In genomic region chr7:22452142-22452763, GRCh38 we compare ENCODE assay signal across 8 cellular contexts. TPM values are rescaled to one million over a fixed set of nuclear protein-coding genes. Genes with fewer than 3 reads are reported as not detected.
DNase-seq lines count a peak whose midpoint lies in the region; ATAC-seq and TF ChIP-seq lines count a peak whose summit lies in the region.

No MANE protein-coding gene starts in this region.

- in situ Hi-C loops in GM13977 (cut with MboI; ENCODE audit: low pct_unique_long_range_greater_than_20kb, low sequenced_read_pairs, unreplicated experiment) = no loop called here

- ATAC-seq in GM19397 (IDR thresholded peaks at IDR 0.05; ENCODE audit: unreplicated experiment) (no peak), GM19351 (IDR thresholded peaks at IDR 0.05; ENCODE audit: unreplicated experiment) (no peak)

- H3K27me3 ChIP-seq in liver (ENCODE audit: control insufficient read depth in 4 of 4, insufficient read depth in 4 of 4, low read length in 3 of 4) = peaks cover 0 to 2% (median 0%) of the 10 kb centered on the region in 4 donors

- TF ChIP-seq CTCF in GM13977 (IDR thresholded peaks at IDR 0.05; ENCODE audit: extremely low read depth, insufficient read depth, missing control alignments) = peak; percentile 72
- peak; percentile 60 for TF ChIP-seq CTCF in coronary artery (IDR thresholded peaks at IDR 0.05)
- peak; percentile 62 for TF ChIP-seq CTCF in liver (IDR thresholded peaks at IDR 0.05; ENCODE audit: low read depth, low read length, missing input control)

- no peaks in the 10 kb centered on the region for H3K9me3 ChIP-seq in liver (ENCODE audit: control insufficient read depth in 4 of 4, low read length in 3 of 4)

- H3K4me3 ChIP-seq in coronary artery (peak overlapping the region; percentile 56), liver (ENCODE audit: low read depth in 1 of 3, low read length in 3 of 3) (peak overlapping the region in 2 of 3 donors; percentile 21 to 54)

- H3K36me3 ChIP-seq in liver (ENCODE audit: control insufficient read depth in 4 of 4, insufficient read depth in 3 of 4, low read depth in 1 of 4, low read length in 3 of 4) = no peaks in the 10 kb centered on the region

- 19% methylated on average over 16 of the region's 16 CpGs for WGBS in liver

- TF ChIP-seq RAD21 in liver (IDR thresholded peaks at IDR 0.05) = peak; percentile 85 to 87

- H3K9ac ChIP-seq in liver (ENCODE audit: low read depth in 1 of 2, low read length in 2 of 2) = peak overlapping the region in 1 of 2 donors; percentile 28

- H3K4me1 ChIP-seq in liver (ENCODE audit: control insufficient read depth in 4 of 4, insufficient read depth in 4 of 4, low read length in 3 of 4) = peaks cover 0 to 6% (median 1%) of the 10 kb centered on the region in 4 donors

- H3K27ac ChIP-seq in coronary artery (no peak overlapping the region), liver (ENCODE audit: low read depth in 1 of 2, low read length in 2 of 2) (no peak overlapping the region)

- peak; percentile 54 for DNase-seq in GM13977 (ENCODE audit: low spot score)
- peak; percentile 66 for DNase-seq in OCI-M1 (lab: John Stamatoyannopoulos, UW)
- no peak for DNase-seq in coronary artery (ENCODE audit: low spot score)
- DNase-seq in stimulated activated CD8-positive, alpha-beta memory T cell treated with anti-CD3 and anti-CD28 coated beads, Interleukin-4, amount 100 ng/mL, for 24 hours (ENCODE audit: low read depth) = peak; percentile 7
- no peak for DNase-seq in T-helper 9 cell

TF ChIP-seq in liver, 16 proteins besides CTCF, POLR2A, EP300 and RAD21:
- TF ChIP-seq JUND (IDR thresholded peaks at IDR 0.05) = no peak
- no peak for TF ChIP-seq GABPA (IDR thresholded peaks at IDR 0.05 in 1 of 2, conservative IDR thresholded peaks at IDR 0.05 in 1 of 2)
- TF ChIP-seq, protein P1, sequence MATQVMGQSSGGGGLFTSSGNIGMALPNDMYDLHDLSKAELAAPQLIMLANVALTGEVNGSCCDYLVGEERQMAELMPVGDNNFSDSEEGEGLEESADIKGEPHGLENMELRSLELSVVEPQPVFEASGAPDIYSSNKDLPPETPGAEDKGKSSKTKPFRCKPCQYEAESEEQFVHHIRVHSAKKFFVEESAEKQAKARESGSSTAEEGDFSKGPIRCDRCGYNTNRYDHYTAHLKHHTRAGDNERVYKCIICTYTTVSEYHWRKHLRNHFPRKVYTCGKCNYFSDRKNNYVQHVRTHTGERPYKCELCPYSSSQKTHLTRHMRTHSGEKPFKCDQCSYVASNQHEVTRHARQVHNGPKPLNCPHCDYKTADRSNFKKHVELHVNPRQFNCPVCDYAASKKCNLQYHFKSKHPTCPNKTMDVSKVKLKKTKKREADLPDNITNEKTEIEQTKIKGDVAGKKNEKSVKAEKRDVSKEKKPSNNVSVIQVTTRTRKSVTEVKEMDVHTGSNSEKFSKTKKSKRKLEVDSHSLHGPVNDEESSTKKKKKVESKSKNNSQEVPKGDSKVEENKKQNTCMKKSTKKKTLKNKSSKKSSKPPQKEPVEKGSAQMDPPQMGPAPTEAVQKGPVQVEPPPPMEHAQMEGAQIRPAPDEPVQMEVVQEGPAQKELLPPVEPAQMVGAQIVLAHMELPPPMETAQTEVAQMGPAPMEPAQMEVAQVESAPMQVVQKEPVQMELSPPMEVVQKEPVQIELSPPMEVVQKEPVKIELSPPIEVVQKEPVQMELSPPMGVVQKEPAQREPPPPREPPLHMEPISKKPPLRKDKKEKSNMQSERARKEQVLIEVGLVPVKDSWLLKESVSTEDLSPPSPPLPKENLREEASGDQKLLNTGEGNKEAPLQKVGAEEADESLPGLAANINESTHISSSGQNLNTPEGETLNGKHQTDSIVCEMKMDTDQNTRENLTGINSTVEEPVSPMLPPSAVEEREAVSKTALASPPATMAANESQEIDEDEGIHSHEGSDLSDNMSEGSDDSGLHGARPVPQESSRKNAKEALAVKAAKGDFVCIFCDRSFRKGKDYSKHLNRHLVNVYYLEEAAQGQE (IDR thresholded peaks at IDR 0.05) = no peak
- peak; percentile 32 for TF ChIP-seq YY1 (IDR thresholded peaks at IDR 0.05)
- no peak for TF ChIP-seq HNF4A (conservative IDR thresholded peaks at IDR 0.05)
- TF ChIP-seq SP1 (IDR thresholded peaks at IDR 0.05) = no peak
- TF ChIP-seq FOXA2 (IDR thresholded peaks at IDR 0.05) = no peak
- TF ChIP-seq MAX (IDR thresholded peaks at IDR 0.05) = no peak
TF ChIP-seq in liver: peak in this region for 1.

RNA-seq across cellular contexts. Expression of gene STEAP1B, which starts 47.7 kb away (rescaled TPM):
- under 1 TPM; 0.08 to 0.28 TPM for total RNA-seq in liver
- under 1 TPM in 1 of 2 donors, not detected in 1; 0.06 TPM for polyA plus RNA-seq in liver

Comparison
In these comparisons a context has a peak if more than half of its experiments do, and no peak if none do; other contexts are left out.
1. DNase-seq: peak in GM13977 (single experiment), OCI-M1 (single experiment) and stimulated activated CD8-positive, alpha-beta memory T cell treated with anti-CD3 and anti-CD28 coated beads, Interleukin-4, amount 100 ng/mL, for 24 hours (single experiment); none in coronary artery (single experiment) and T-helper 9 cell (single experiment).
2. Peak in every context shown above with its lines, with median percentiles within 50 percentile points of each other: CTCF ChIP-seq.